Comparison of ENCODE assay signal across 9 cellular contexts in the genomic region with DNA sequence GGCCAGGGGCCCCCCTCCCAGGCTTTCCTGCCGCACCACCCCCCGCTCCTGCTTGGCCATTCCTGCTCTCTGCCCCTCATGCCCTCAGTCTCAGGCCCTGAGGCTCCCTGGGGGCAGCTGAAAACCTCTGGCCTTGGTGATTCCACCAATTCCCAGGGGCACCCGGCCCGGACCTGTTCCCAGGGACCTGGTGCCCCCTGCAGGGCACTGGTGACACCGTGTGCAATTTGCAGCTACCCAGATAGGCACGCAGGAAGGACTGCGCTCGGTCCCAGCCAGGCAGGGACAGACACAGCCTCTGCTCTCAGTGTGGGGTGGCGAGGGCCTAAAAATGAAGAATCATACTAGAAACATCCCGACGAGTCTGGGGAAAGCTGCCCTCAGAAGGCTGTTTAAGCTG. TPM values are rescaled to one million over a fixed set of nuclear protein-coding genes. Genes with fewer than 3 reads are reported as not detected.
DNase-seq lines count a peak whose midpoint lies in the region; ATAC-seq and TF ChIP-seq lines count a peak whose summit lies in the region.
"Had no signal": no experiment of that assay in that cellular context is flagged by ENCODE, and none has a peak within 500 bp of the region (broad histone marks: within the 10 kb centered on the region; RNA-seq: fewer than 3 reads in every experiment).

No MANE protein-coding gene starts in this region.

- no peaks in the 10 kb centered on the region for H3K79me2 ChIP-seq in hepatocyte

- no peaks in the 10 kb centered on the region for H3K36me3 Mint-ChIP-seq in WTC11

- H3K27me3 ChIP-seq in hepatocyte = peaks cover 7% of the 10 kb centered on the region
- H3K27me3 ChIP-seq in tibial artery = no peaks in the 10 kb centered on the region

- 45% methylated on average over 10 of the region's 11 CpGs for WGBS in hepatocyte (ENCODE audit: low lambda C conversion rate, missing lambda C conversion rate)

- intact Hi-C loops in tibial artery (cut with DNase I; ENCODE audit: low total_unique reads) = no loop called here

- no peak overlapping the region for H3K27ac Mint-ChIP-seq in WTC11

- ATAC-seq in WTC11 = peak; percentile 79
- no peak for ATAC-seq in GM21786 (IDR thresholded peaks at IDR 0.05; ENCODE audit: unreplicated experiment)

- H3K27ac ChIP-seq in hepatocyte (no peak overlapping the region), tibial artery (peak overlapping the region in 1 of 2 donors; percentile 21)
- H3K27ac ChIP-seq: BLaER1 treated with 17β-estradiol and CSF1 and Interleukin-3, amounts not matched to agents 10 nM and 100 nM had no signal

- DNase-seq in NCI-H1436 (lab: John Stamatoyannopoulos, UW) (peak; percentile 42), NCI-H1436 treated with DMSO at 0.1 percent for 48 hours (lab: John Stamatoyannopoulos, UW) (no peak), HT-29 (ENCODE audit: low spot score) (peak; percentile 54), WTC11 (ENCODE audit: low spot score) (peak; percentile 79), hepatocyte (ENCODE audit: low spot score) (peak; percentile 66), tibial artery (peak; percentile 57 to 87)
- DNase-seq in activated CD8-positive, alpha-beta memory T cell treated with anti-CD3 and anti-CD28 coated beads, Interleukin-2, amount 50 U/mL, for 4 hours = no peak

- CTCF ChIA-PET in WTC11 (lab: Charles Lee) = interaction anchor here (0.5 to 4.2 kb wide), 51 partner anchors 9 to 351 kb away, joined by 3 to 86 read pairs (median 4); partner anchors contain the start of genes ATP2C2, KCNG4, MBTPS1 and TAF1C

- TF ChIP-seq CTCF in WTC11 (IDR thresholded peaks at IDR 0.05) = peak; percentile 32; the same call in 1 of the 2 replicates
- TF ChIP-seq CTCF in hepatocyte (IDR thresholded peaks at IDR 0.05; ENCODE audit: poor library complexity) = peak; percentile 47
- TF ChIP-seq CTCF in tibial artery (IDR thresholded peaks at IDR 0.05) = peak; percentile 76 to 80

- POLR2A ChIA-PET in WTC11 (lab: Charles Lee) = interaction anchor here (0.9 to 1.0 kb wide), 2 partner anchors 27 to 31 kb away, joined by 3 read pairs; no protein-coding TSS in a partner anchor

- H2AFZ ChIP-seq in hepatocyte = no peak overlapping the region

- H3K4me2 ChIP-seq in hepatocyte = no peak overlapping the region

- no peaks in the 10 kb centered on the region for H4K20me1 ChIP-seq in hepatocyte (ENCODE audit: insufficient read depth, poor library complexity, severe bottlenecking)
- H4K20me1 ChIP-seq: BLaER1 treated with 17β-estradiol and CSF1 and Interleukin-3, amounts not matched to agents 10 nM and 100 nM had no signal

- H3K9me3 ChIP-seq in hepatocyte (ENCODE audit: low read depth) (no peaks in the 10 kb centered on the region), tibial artery (no peaks in the 10 kb centered on the region)
- H3K9me3 ChIP-seq: BLaER1 treated with 17β-estradiol and CSF1 and Interleukin-3, amounts not matched to agents 10 nM and 100 nM had no signal

- no peaks in the 10 kb centered on the region for H3K9me3 Mint-ChIP-seq in WTC11

- H3K9me2 ChIP-seq in hepatocyte (replicated peaks; ENCODE audit: insufficient read depth) = no peaks in the 10 kb centered on the region

- peaks cover 5% of the 10 kb centered on the region for H3K27me3 Mint-ChIP-seq in WTC11 (ENCODE audit: low read depth)

- no peak overlapping the region for H3K4me3 Mint-ChIP-seq in WTC11

- peaks cover 14% of the 10 kb centered on the region for H3K4me1 Mint-ChIP-seq in WTC11

- H3K4me3 ChIP-seq in hepatocyte = no peak overlapping the region
- no peak overlapping the region for H3K4me3 ChIP-seq in tibial artery
- H3K4me3 ChIP-seq: BLaER1 treated with 17β-estradiol and CSF1 and Interleukin-3, amounts not matched to agents 10 nM and 100 nM had no signal

- H3K4me1 ChIP-seq in hepatocyte (ENCODE audit: insufficient read depth) (no peaks in the 10 kb centered on the region), tibial artery (peaks cover 0 to 60% (median 26%) of the 10 kb centered on the region in 4 donors)

- H3K36me3 ChIP-seq in hepatocyte (replicated peaks; ENCODE audit: insufficient read depth, low read depth) = no peaks in the 10 kb centered on the region
- no peaks in the 10 kb centered on the region for H3K36me3 ChIP-seq in tibial artery
- H3K36me3 ChIP-seq: BLaER1 treated with 17β-estradiol and CSF1 and Interleukin-3, amounts not matched to agents 10 nM and 100 nM had no signal

TF ChIP-seq in WTC11, 78 proteins besides CTCF, POLR2A, EP300 and RAD21:
- TF ChIP-seq ZNF121 (CRISPR knock-in tag; IDR thresholded peaks at IDR 0.05) = no peak
- TF ChIP-seq ZBTB21 (CRISPR knock-in tag; IDR thresholded peaks at IDR 0.05; ENCODE audit: borderline replicate concordance) = 0 out of 2 replicates have a peak, but pooled peaks have one; percentile 54

RNA-seq across cellular contexts. Expression of gene WFDC1, which starts 13.4 kb away (rescaled TPM):
- total RNA-seq in HT-29 (2014; rRNA removed; shearing (Covaris generic)) = not detected in 2 replicates
- total RNA-seq in WTC11 (2021) (0.32 to 0.50 TPM (median 0.41 TPM) in 3 replicates), hepatocyte (12.9 and 14.0 TPM in 2 replicates)
- 16.9 and 17.6 TPM in 2 replicates for polyA plus RNA-seq in hepatocyte

Comparison
In these comparisons a context has a peak if more than half of its experiments do, and no peak if none do; other contexts are left out.
1. DNase-seq: peak in NCI-H1436 (single experiment), HT-29 (single experiment), WTC11 (single experiment), hepatocyte (single experiment) and tibial artery (2 of 2); none in NCI-H1436 treated with DMSO at 0.1 percent for 48 hours (single experiment) and activated CD8-positive, alpha-beta memory T cell treated with anti-CD3 and anti-CD28 coated beads, Interleukin-2, amount 50 U/mL, for 4 hours (single experiment).
2. Peak in every context shown above with its lines, with median percentiles within 50 percentile points of each other: CTCF ChIP-seq.